In the genomic region with DNA sequence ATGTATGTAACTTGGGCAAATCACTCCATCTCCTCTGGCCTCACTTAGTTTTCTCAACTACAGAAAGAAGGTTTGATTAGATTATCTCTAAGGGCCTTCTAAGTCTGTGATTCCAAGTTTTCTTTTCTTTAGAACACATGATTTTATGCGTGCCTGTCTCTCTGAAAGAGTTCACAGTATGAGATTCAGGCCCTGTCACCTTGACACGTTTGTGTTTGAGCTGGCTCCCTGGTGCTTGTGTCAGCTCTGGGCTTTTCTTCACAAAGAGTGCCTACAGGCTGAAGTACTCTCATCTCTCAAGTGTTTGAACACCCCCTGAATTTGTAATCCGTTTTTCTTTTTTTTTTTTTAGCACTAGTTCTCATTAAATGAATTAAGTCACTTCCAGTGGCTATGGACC, we compare ENCODE assay signal across 21 cellular contexts.
A peak's percentile ranks its signal among the peaks of the same experiment; 100 is the strongest.
DNase-seq lines count a peak whose midpoint lies in the region; ATAC-seq and TF ChIP-seq lines count a peak whose summit lies in the region.
"Had no signal": no experiment of that assay in that cellular context is flagged by ENCODE, and none has a peak within 500 bp of the region (broad histone marks: within the 10 kb centered on the region; RNA-seq: fewer than 3 reads in every experiment).

No MANE protein-coding gene starts in this region.

- H3K27ac ChIP-seq in endodermal cell (ENCODE audit: low read depth, low read length) (peak overlapping the region; percentile 12), upper lobe of right lung (no peak overlapping the region)
- H3K27ac ChIP-seq: BLaER1, SK-N-MC had no signal

- no peak for TF ChIP-seq CTCF in endodermal cell (conservative IDR thresholded peaks at IDR 0.05)
- TF ChIP-seq CTCF in upper lobe of right lung (IDR thresholded peaks at IDR 0.05): no peak

- H3K27me3 ChIP-seq in endodermal cell (ENCODE audit: control insufficient read depth, insufficient read depth, low read length, poor library complexity, severe bottlenecking) (no peaks in the 10 kb centered on the region), upper lobe of right lung (no peaks in the 10 kb centered on the region)
- H3K27me3 ChIP-seq: BLaER1, MG63 had no signal

- peaks cover 6% of the 10 kb centered on the region for H3K9me3 Mint-ChIP-seq in endodermal cell

- H3K4me3 ChIP-seq in endodermal cell (ENCODE audit: low read length) (no peak overlapping the region), upper lobe of right lung (no peak overlapping the region)
- H3K4me3 ChIP-seq: BLaER1, MG63, SK-N-MC had no signal

- peaks cover 7% of the 10 kb centered on the region for H3K27me3 Mint-ChIP-seq in endodermal cell (ENCODE audit: insufficient read depth)

- ATAC-seq in upper lobe of right lung (peak; percentile 51), GM19023 (IDR thresholded peaks at IDR 0.05; ENCODE audit: unreplicated experiment) (no peak)

- 23 to 49% methylated on average over 3 of the region's 3 CpGs for WGBS in endodermal cell (ENCODE audit: insufficient coverage in 1 of 2, insufficient read length in 1 of 2), 2 experiments

- DNase-seq in NCI-H748 (lab: John Stamatoyannopoulos, UW; ENCODE audit: unreplicated experiment) (peak; percentile 30), NCI-H748 treated with DMSO at 0.1 percent for 48 hours (lab: John Stamatoyannopoulos, UW) (no peak), NCI-H345 treated with DMSO at 0.1 percent for 48 hours (lab: John Stamatoyannopoulos, UW; ENCODE audit: unreplicated experiment) (peak; percentile 89), endodermal cell (peak; percentile 46), upper lobe of right lung (no peak), ecto neural progenitor cell (ENCODE audit: low spot score) (no peak), UCSD-AML1 (lab: John Stamatoyannopoulos, UW; ENCODE audit: unreplicated experiment) (no peak)
- DNase-seq: CD4-positive, alpha-beta memory T cell; H7; HFFc6; IMR-90; MG63; NCI-H1048; NCI-H1694; NCI-H2171; NCI-H446 treated with DMSO at 0.1 percent for 48 hours; OCI-M1; SHP77 had no signal

- H3K4me1 ChIP-seq in endodermal cell (ENCODE audit: control insufficient read depth, insufficient read depth, low read length): peaks cover 2% of the 10 kb centered on the region
- no peaks in the 10 kb centered on the region for H3K4me1 ChIP-seq in upper lobe of right lung
- H3K4me1 ChIP-seq: BLaER1 had no signal

- H3K36me3 Mint-ChIP-seq in endodermal cell (ENCODE audit: low read depth): no peaks in the 10 kb centered on the region
- H3K36me3 Mint-ChIP-seq: CD4-positive, alpha-beta memory T cell had no signal

- H3K9ac ChIP-seq in endodermal cell (ENCODE audit: extremely low read depth, low read length, poor library complexity, severe bottlenecking): no peak overlapping the region
- H3K9ac ChIP-seq: BLaER1 had no signal

- no peaks in the 10 kb centered on the region for H3K9me3 ChIP-seq in endodermal cell (ENCODE audit: control insufficient read depth, low read length)
- H3K9me3 ChIP-seq in upper lobe of right lung: no peaks in the 10 kb centered on the region
- H3K9me3 ChIP-seq: BLaER1, MG63 had no signal

- no peak overlapping the region for H3K27ac Mint-ChIP-seq in endodermal cell
- H3K27ac Mint-ChIP-seq: CD4-positive, alpha-beta memory T cell; HFFc6 had no signal

- no peak overlapping the region for H3K4me3 Mint-ChIP-seq in endodermal cell
- H3K4me3 Mint-ChIP-seq: CD4-positive, alpha-beta memory T cell; HFFc6 had no signal

- H3K36me3 ChIP-seq in endodermal cell (ENCODE audit: control insufficient read depth, insufficient read depth, low read length): no peaks in the 10 kb centered on the region
- no peaks in the 10 kb centered on the region for H3K36me3 ChIP-seq in upper lobe of right lung
- H3K36me3 ChIP-seq: BLaER1, MG63 had no signal

- H3K4me1 Mint-ChIP-seq in endodermal cell: peaks cover 12% of the 10 kb centered on the region
- H3K4me1 Mint-ChIP-seq: CD4-positive, alpha-beta memory T cell had no signal

- intact Hi-C loops in upper lobe of right lung (cut with DNase I): no loop called here

Comparison
In these comparisons a context has a peak if more than half of its experiments do, and no peak if none do; other contexts are left out.
1. DNase-seq: peak in NCI-H748 (single experiment), NCI-H345 treated with DMSO at 0.1 percent for 48 hours (single experiment) and endodermal cell (single experiment); none in NCI-H748 treated with DMSO at 0.1 percent for 48 hours (single experiment), upper lobe of right lung (single experiment), ecto neural progenitor cell (single experiment) and UCSD-AML1 (single experiment).